Comparison of ENCODE assay signal across 1 cellular context in genomic region chr11:12673924-12674570, GRCh38.
TF ChIP-seq lines count a peak whose summit lies in the region.

TSS of gene TEAD1 (plus strand) at chr11:12674421.

TF ChIP-seq in HepG2, 621 proteins besides CTCF, POLR2A, EP300 and RAD21 (continued from another document and continues in another):
- TF ChIP-seq CEBPZ (IDR thresholded peaks at IDR 0.05; ENCODE audit: low read length), result no peak
- no peak for TF ChIP-seq CREBL2 (CRISPR knock-in tag; IDR thresholded peaks at IDR 0.05; ENCODE audit: borderline replicate concordance)
- no peak for TF ChIP-seq ZNF512 (CRISPR knock-in tag; IDR thresholded peaks at IDR 0.05)
- TF ChIP-seq DMAP1 (CRISPR knock-in tag; IDR thresholded peaks at IDR 0.05), result peak; percentile 62
- TF ChIP-seq ZBTB42 (CRISPR knock-in tag; IDR thresholded peaks at IDR 0.05), result no peak
- TF ChIP-seq ESRRA (CRISPR knock-in tag; IDR thresholded peaks at IDR 0.05; ENCODE audit: low read depth), result no peak
- no peak for TF ChIP-seq NONO (IDR thresholded peaks at IDR 0.05)
- TF ChIP-seq NONO (CRISPR knock-in tag; conservative IDR thresholded peaks at IDR 0.05), result 0 out of 2 replicates have a peak, but pooled peaks have one; percentile 60
- TF ChIP-seq HMGXB4 (CRISPR knock-in tag; IDR thresholded peaks at IDR 0.05; ENCODE audit: borderline replicate concordance in 1 of 2, low read depth in 1 of 2), result peak; percentile 13 to 69; a peak in 2 of 4 replicates
- TF ChIP-seq KDM1A (CRISPR knock-in tag; IDR thresholded peaks at IDR 0.05), result no peak
- peak; percentile 49; the same call in 1 of the 2 replicates for TF ChIP-seq MYC (CRISPR knock-in tag; IDR thresholded peaks at IDR 0.05; ENCODE audit: borderline replicate concordance)
- TF ChIP-seq PBX3 (CRISPR knock-in tag; IDR thresholded peaks at IDR 0.05; ENCODE audit: borderline replicate concordance), result no peak
- no peak for TF ChIP-seq RARG (CRISPR knock-in tag; IDR thresholded peaks at IDR 0.05; ENCODE audit: low read depth)
- no peak for TF ChIP-seq PRMT3 (CRISPR knock-in tag; IDR thresholded peaks at IDR 0.05; ENCODE audit: borderline replicate concordance, low read depth)
- no peak for TF ChIP-seq ZBTB43 (CRISPR knock-in tag; conservative IDR thresholded peaks at IDR 0.05)
- TF ChIP-seq NFE2 (CRISPR knock-in tag; IDR thresholded peaks at IDR 0.05), result no peak
- no peak for TF ChIP-seq ZNF766 (CRISPR knock-in tag; IDR thresholded peaks at IDR 0.05; ENCODE audit: borderline replicate concordance)
- TF ChIP-seq GTF3A (CRISPR knock-in tag; conservative IDR thresholded peaks at IDR 0.05), result no peak
- TF ChIP-seq SP140L (CRISPR knock-in tag; IDR thresholded peaks at IDR 0.05; ENCODE audit: borderline replicate concordance), result no peak
- no peak for TF ChIP-seq CENPX (CRISPR knock-in tag; IDR thresholded peaks at IDR 0.05)
- no peak for TF ChIP-seq ZNF343 (CRISPR knock-in tag; IDR thresholded peaks at IDR 0.05)
- TF ChIP-seq HIC2 (CRISPR knock-in tag; IDR thresholded peaks at IDR 0.05; ENCODE audit: low read depth), result no peak
- peak; percentile 29; the same call in 1 of the 2 replicates for TF ChIP-seq FOXO1 (CRISPR knock-in tag; IDR thresholded peaks at IDR 0.05)
- TF ChIP-seq ZNF746 (CRISPR knock-in tag; IDR thresholded peaks at IDR 0.05), result no peak
- TF ChIP-seq ZC3H13 (CRISPR knock-in tag; IDR thresholded peaks at IDR 0.05), result peak; percentile 38; the same call in 1 of the 2 replicates
- TF ChIP-seq CREB3 (CRISPR knock-in tag; IDR thresholded peaks at IDR 0.05), result no peak
- TF ChIP-seq ZNF3 (CRISPR knock-in tag; IDR thresholded peaks at IDR 0.05), result no peak
- peak; percentile 76 for TF ChIP-seq ZBTB2 (CRISPR knock-in tag; IDR thresholded peaks at IDR 0.05; ENCODE audit: low read depth)
- no peak for TF ChIP-seq ZNF367 (CRISPR knock-in tag; IDR thresholded peaks at IDR 0.05; ENCODE audit: borderline replicate concordance)
- peak; percentile 61; the same call in 1 of the 2 replicates for TF ChIP-seq ZNF770 (CRISPR knock-in tag; IDR thresholded peaks at IDR 0.05)
- TF ChIP-seq USF2 (IDR thresholded peaks at IDR 0.05; ENCODE audit: low read depth, low read length), result no peak
- no peak for TF ChIP-seq USF2 (CRISPR knock-in tag; IDR thresholded peaks at IDR 0.05; ENCODE audit: borderline replicate concordance)
- no peak for TF ChIP-seq GPN1 (CRISPR knock-in tag; IDR thresholded peaks at IDR 0.05; ENCODE audit: borderline replicate concordance)
- no peak for TF ChIP-seq ZFP1 (CRISPR knock-in tag; IDR thresholded peaks at IDR 0.05)
- TF ChIP-seq STAT6 (CRISPR knock-in tag; IDR thresholded peaks at IDR 0.05; ENCODE audit: borderline replicate concordance), result no peak
- TF ChIP-seq ARID2 (CRISPR knock-in tag; IDR thresholded peaks at IDR 0.05; ENCODE audit: borderline replicate concordance), result no peak
- no peak for TF ChIP-seq TOE1 (CRISPR knock-in tag; IDR thresholded peaks at IDR 0.05)
- no peak for TF ChIP-seq PLRG1 (conservative IDR thresholded peaks at IDR 0.05)
- no peak for TF ChIP-seq HMG20A (CRISPR knock-in tag; IDR thresholded peaks at IDR 0.05; ENCODE audit: borderline replicate concordance)
- TF ChIP-seq MIXL1 (CRISPR knock-in tag; IDR thresholded peaks at IDR 0.05), result no peak
